Comparison of ENCODE assay signal across 29 cellular contexts in the genomic region with DNA sequence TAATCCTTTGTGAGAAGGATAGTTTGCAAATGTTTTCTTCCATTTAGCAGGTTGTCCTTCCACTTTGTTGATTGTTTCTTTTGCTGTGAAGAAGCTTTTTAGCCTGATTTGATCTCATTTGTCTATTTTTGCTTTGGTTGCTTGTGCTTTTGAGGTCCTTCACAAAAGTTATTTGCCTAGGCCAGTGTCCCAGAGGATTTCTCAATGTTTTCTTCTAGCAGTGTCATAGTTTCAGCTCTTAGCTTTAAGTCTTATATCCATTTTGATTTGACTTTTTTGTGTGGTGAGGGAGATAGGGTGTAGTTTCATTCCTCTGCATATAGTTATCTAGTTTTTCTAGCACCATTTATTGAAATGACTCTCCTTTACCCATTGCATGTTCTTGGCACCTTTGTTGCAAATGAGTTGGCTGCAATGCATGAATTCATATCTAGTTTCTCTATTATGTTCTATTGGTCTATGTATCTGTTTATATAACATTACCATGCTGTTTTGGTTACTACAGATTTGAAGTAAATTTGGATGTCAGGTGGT.
"Had no signal": no experiment of that assay in that cellular context is flagged by ENCODE, and none has a peak within 500 bp of the region (broad histone marks: within the 10 kb centered on the region; RNA-seq: fewer than 3 reads in every experiment).

No MANE protein-coding gene starts in this region.

- H3K4me3 ChIP-seq: heart left ventricle, left ventricle myocardium inferior, lung, mucosa of descending colon, neural progenitor cell, right atrium auricular region, right lobe of liver, spleen, tibial nerve, uterus had no signal

- H3K4me1 Mint-ChIP-seq: immature natural killer cell; naive B cell; natural killer cell; nephron progenitor cell; neural progenitor cell; stimulated activated memory B cell treated with anti-CD40 and anti-IgM and Interleukin-4, amounts not matched to agents 10 μg/mL and 1 μg/mL and 100 μg/mL, for 72 hours; stimulated activated naive CD8-positive, alpha-beta T cell treated with anti-CD3 and anti-CD28 coated beads, Interleukin-15, amount 100 ng/mL, for 72 hours had no signal

- H3K27ac ChIP-seq: heart left ventricle, left ventricle myocardium inferior, neural progenitor cell, neutrophil, parathyroid adenoma, right atrium auricular region, right lobe of liver, spleen, tibial nerve, uterus had no signal

- H3K4me3 Mint-ChIP-seq: immature natural killer cell; naive B cell; natural killer cell; nephron progenitor cell; neural progenitor cell; stimulated activated memory B cell treated with anti-CD40 and anti-IgM and Interleukin-4, amounts not matched to agents 10 μg/mL and 1 μg/mL and 100 μg/mL, for 72 hours; stimulated activated naive CD8-positive, alpha-beta T cell treated with anti-CD3 and anti-CD28 coated beads, Interleukin-15, amount 100 ng/mL, for 72 hours; type B pancreatic cell had no signal

- H3K27me3 Mint-ChIP-seq: progenitor cell of endocrine pancreas had no signal

- H3K36me3 Mint-ChIP-seq: neural progenitor cell, type B pancreatic cell had no signal

- H3K4me2 ChIP-seq: neural progenitor cell had no signal

- H3K79me2 ChIP-seq: parathyroid adenoma had no signal

- H3K27me3 ChIP-seq: heart left ventricle, neural progenitor cell, neutrophil, right atrium auricular region, right lobe of liver, tibial nerve, uterus had no signal

- H2AFZ ChIP-seq: neural progenitor cell, parathyroid adenoma had no signal

- H3K9me3 Mint-ChIP-seq: neural progenitor cell had no signal

- H3K9me3 ChIP-seq: mucosa of descending colon, neutrophil, right lobe of liver, uterus had no signal

- H3K27ac Mint-ChIP-seq: immature natural killer cell; naive B cell; natural killer cell; nephron progenitor cell; neural progenitor cell; progenitor cell of endocrine pancreas; stimulated activated memory B cell treated with anti-CD40 and anti-IgM and Interleukin-4, amounts not matched to agents 10 μg/mL and 1 μg/mL and 100 μg/mL, for 72 hours; stimulated activated naive CD8-positive, alpha-beta T cell treated with anti-CD3 and anti-CD28 coated beads, Interleukin-15, amount 100 ng/mL, for 72 hours; type B pancreatic cell had no signal

- H3K9ac ChIP-seq: neural progenitor cell, parathyroid adenoma had no signal

- DNase-seq: heart left ventricle; hypothalamus; immature natural killer cell; kidney; left colon; left ventricle myocardium inferior; midbrain; mucosa of descending colon; naive B cell; natural killer cell; nephron progenitor cell; occipital lobe; right lobe of liver; small intestine; spleen; stimulated activated CD4-positive, alpha-beta T cell treated with anti-CD3 and anti-CD28 coated beads, Interleukin-4, amount 100 ng/mL, for 24 hours; stimulated activated naive CD4-positive, alpha-beta T cell treated with Interleukin-2 at 50 U/mL for 16 hours; stimulated activated naive CD8-positive, alpha-beta T cell treated with anti-CD3 and anti-CD28 coated beads, Interleukin-15, amount 100 ng/mL, for 72 hours; substantia nigra; uterus had no signal

- H3K36me3 ChIP-seq: heart left ventricle, left ventricle myocardium inferior, neural progenitor cell, neutrophil, right atrium auricular region, right lobe of liver, spleen, tibial nerve, uterus had no signal

- ATAC-seq: heart left ventricle; left colon; mucosa of descending colon; natural killer cell; stimulated activated memory B cell treated with anti-CD40 and anti-IgM and Interleukin-4, amounts not matched to agents 10 μg/mL and 1 μg/mL and 100 μg/mL, for 72 hours; stimulated activated naive CD8-positive, alpha-beta T cell treated with anti-CD3 and anti-CD28 coated beads, Interleukin-15, amount 100 ng/mL, for 72 hours had no signal

- H3K4me1 ChIP-seq: left ventricle myocardium inferior, neural progenitor cell, parathyroid adenoma, right atrium auricular region, spleen, uterus had no signal
